In genomic region chr15:101189341-101189679, GRCh38 we compare ENCODE assay signal across 11 cellular contexts.
DNase-seq lines count a peak whose midpoint lies in the region; ATAC-seq and TF ChIP-seq lines count a peak whose summit lies in the region.
"Had no signal": no experiment of that assay in that cellular context is flagged by ENCODE, and none has a peak within 500 bp of the region (broad histone marks: within the 10 kb centered on the region; RNA-seq: fewer than 3 reads in every experiment).

No MANE protein-coding gene starts in this region.

- POLR2A ChIA-PET in activated CD4-positive, alpha-beta T cell treated with anti-CD3 and anti-CD28 coated beads for 36 hours (lab: Charles Lee) = interaction anchor here (1.5 to 2.1 kb wide), 2 partner anchors 17 to 53 kb away, joined by 6 to 14 read pairs; no protein-coding TSS in a partner anchor

- no peaks in the 10 kb centered on the region for H3K27me3 Mint-ChIP-seq in activated CD4-positive, alpha-beta T cell treated with anti-CD3 and anti-CD28 coated beads for 36 hours
- H3K27me3 Mint-ChIP-seq in central memory CD8-positive, alpha-beta T cell = no peaks in the 10 kb centered on the region

- H3K9me3 Mint-ChIP-seq in activated CD4-positive, alpha-beta T cell treated with anti-CD3 and anti-CD28 coated beads for 36 hours (ENCODE audit: low read depth) = no peaks in the 10 kb centered on the region
- H3K9me3 Mint-ChIP-seq in central memory CD8-positive, alpha-beta T cell = no peaks in the 10 kb centered on the region

- DNase-seq in activated CD4-positive, alpha-beta T cell treated with anti-CD3 and anti-CD28 coated beads for 36 hours = no peak
- DNase-seq in activated CD4-positive, alpha-beta T cell treated with anti-CD3 and anti-CD28 coated beads for 48 hours = no peak
- DNase-seq in central memory CD8-positive, alpha-beta T cell (ENCODE audit: low spot score in 2 of 2) = no peak
- DNase-seq in lower lobe of right lung = no peak
- DNase-seq in stimulated activated naive CD4-positive, alpha-beta T cell treated with Interleukin-2 at 50 U/mL for 16 hours (lab: John Stamatoyannopoulos, UW) = no peak
- no peak for DNase-seq in hippocampal formation (lab: John Stamatoyannopoulos, UW)
- DNase-seq in UCSD-AML1 (lab: John Stamatoyannopoulos, UW; ENCODE audit: unreplicated experiment) = no peak
- DNase-seq: anterior cingulate cortex, NCI-H2171 had no signal

- H3K27me3 ChIP-seq in lower lobe of right lung (ENCODE audit: low read depth) (no peaks in the 10 kb centered on the region), thymus (ENCODE audit: control insufficient read depth, insufficient read depth) (no peaks in the 10 kb centered on the region)

- H3K4me1 Mint-ChIP-seq in activated CD4-positive, alpha-beta T cell treated with anti-CD3 and anti-CD28 coated beads for 36 hours = peaks cover 87% of the 10 kb centered on the region
- H3K4me1 Mint-ChIP-seq in central memory CD8-positive, alpha-beta T cell = peaks cover 66% of the 10 kb centered on the region

- H3K27ac Mint-ChIP-seq in activated CD4-positive, alpha-beta T cell treated with anti-CD3 and anti-CD28 coated beads for 36 hours = peak overlapping the region; percentile 84
- peak overlapping the region; percentile 69 for H3K27ac Mint-ChIP-seq in central memory CD8-positive, alpha-beta T cell (ENCODE audit: low read depth)

- peaks cover 31% of the 10 kb centered on the region for H3K36me3 Mint-ChIP-seq in activated CD4-positive, alpha-beta T cell treated with anti-CD3 and anti-CD28 coated beads for 36 hours (ENCODE audit: low read depth)
- H3K36me3 Mint-ChIP-seq in central memory CD8-positive, alpha-beta T cell (ENCODE audit: insufficient read depth) = no peaks in the 10 kb centered on the region

- peak overlapping the region; percentile 44 for H3K4me3 ChIP-seq in lower lobe of right lung
- no peak overlapping the region for H3K4me3 ChIP-seq in thymus (ENCODE audit: low read length)
- H3K4me3 ChIP-seq: A549 had no signal

- CTCF ChIA-PET in activated CD4-positive, alpha-beta T cell treated with anti-CD3 and anti-CD28 coated beads for 36 hours (lab: Charles Lee) = interaction anchor here (0.7 to 1.6 kb wide), 4 partner anchors 8 to 62 kb away, joined by 3 to 8 read pairs (median 3); no protein-coding TSS in a partner anchor

- WGBS in thymus = 94% methylated on average over 5 of the region's 5 CpGs

- H3K36me3 ChIP-seq in lower lobe of right lung = no peaks in the 10 kb centered on the region
- H3K36me3 ChIP-seq in thymus (ENCODE audit: control insufficient read depth, insufficient read depth) = no peaks in the 10 kb centered on the region

- ATAC-seq in activated CD4-positive, alpha-beta T cell treated with anti-CD3 and anti-CD28 coated beads for 36 hours = no peak
- ATAC-seq in central memory CD8-positive, alpha-beta T cell (replicated peaks; ENCODE audit: extremely low read depth, poor library complexity, severe bottlenecking) = no peak
- ATAC-seq in lower lobe of right lung = peak in 1 of 2 donors; percentile 9
- ATAC-seq: A549 had no signal

- H3K4me3 Mint-ChIP-seq in activated CD4-positive, alpha-beta T cell treated with anti-CD3 and anti-CD28 coated beads for 36 hours = peak overlapping the region; percentile 40
- peak overlapping the region; percentile 63 for H3K4me3 Mint-ChIP-seq in central memory CD8-positive, alpha-beta T cell

- intact Hi-C loops in activated CD4-positive, alpha-beta T cell treated with anti-CD3 and anti-CD28 coated beads for 36 hours (cut with DNase I, micrococcal nuclease) = loop anchor here in 1 of 2 experiments (2.0 kb wide), 2 partner anchors 17 to 57 kb away; no protein-coding TSS in a partner anchor
- intact Hi-C loops in lower lobe of right lung (cut with DNase I) = no loop called here

- peak overlapping the region; percentile 70 for H3K27ac ChIP-seq in lower lobe of right lung
- peak overlapping the region; percentile 59 for H3K27ac ChIP-seq in thymus (ENCODE audit: low read depth)
- H3K27ac ChIP-seq: A549 had no signal

- H3K9me3 ChIP-seq in lower lobe of right lung (no peaks in the 10 kb centered on the region), thymus (ENCODE audit: control insufficient read depth) (no peaks in the 10 kb centered on the region)
- H3K9me3 ChIP-seq: A549 had no signal

- peaks cover 92% of the 10 kb centered on the region for H3K4me1 ChIP-seq in lower lobe of right lung
- peaks cover 4% of the 10 kb centered on the region for H3K4me1 ChIP-seq in thymus (ENCODE audit: control insufficient read depth, insufficient read depth, low read length)

- TF ChIP-seq CTCF in lower lobe of right lung (IDR thresholded peaks at IDR 0.05) = no peak
